Comparison of ENCODE assay signal across 21 cellular contexts in the genomic region with DNA sequence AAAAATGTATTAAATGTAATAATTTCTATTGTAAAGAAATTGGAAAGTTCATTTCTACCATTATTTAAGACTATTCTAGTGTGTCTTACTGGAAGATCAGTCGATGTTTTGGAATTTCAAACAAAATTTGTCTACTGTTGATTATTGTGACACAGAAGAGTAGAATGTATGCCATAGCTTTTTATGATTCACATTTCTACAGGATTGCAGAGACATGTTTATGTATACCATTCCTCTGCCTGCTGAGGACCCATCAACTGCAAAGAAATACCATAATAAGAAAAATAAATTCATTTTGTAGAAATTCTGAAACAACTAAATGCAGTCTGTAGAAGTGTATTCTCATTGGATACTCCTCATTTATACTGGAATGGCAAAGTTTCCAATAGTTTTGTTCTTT.
DNase-seq lines count a peak whose midpoint lies in the region; TF ChIP-seq lines count a peak whose summit lies in the region.
"Had no signal": no experiment of that assay in that cellular context is flagged by ENCODE, and none has a peak within 500 bp of the region (broad histone marks: within the 10 kb centered on the region; RNA-seq: fewer than 3 reads in every experiment).

No MANE protein-coding gene starts in this region.

- in situ Hi-C loops in mammary epithelial cell (cut with MboI; ENCODE audit: low sequenced_read_pairs in 2 of 2) = loop anchor here in 1 of 2 donors (25.0 kb wide), 3 partner anchors 556 to 1106 kb away; no protein-coding TSS in a partner anchor

- intact Hi-C loops in mammary epithelial cell (cut with micrococcal nuclease) = no loop called here

- no peak overlapping the region for H3K27ac ChIP-seq in mammary epithelial cell (ENCODE audit: insufficient read depth, low read depth, low read length)
- H3K27ac ChIP-seq: RWPE1, SJSA1 had no signal

- H4K20me1 ChIP-seq in mammary epithelial cell (ENCODE audit: insufficient read depth, low read length) = no peaks in the 10 kb centered on the region

- no peaks in the 10 kb centered on the region for H3K36me3 ChIP-seq in mammary epithelial cell (ENCODE audit: insufficient read depth, low read length)
- H3K36me3 ChIP-seq: MG63, SJSA1 had no signal

- no peaks in the 10 kb centered on the region for H3K27me3 ChIP-seq in mammary epithelial cell (ENCODE audit: insufficient read depth, low read length)
- H3K27me3 ChIP-seq: MG63, SJSA1 had no signal

- H3K4me3 ChIP-seq in mammary epithelial cell (replicated peaks in 1 of 3; ENCODE audit: insufficient read depth in 1 of 3, low read depth in 2 of 3, low read length in 3 of 3) = no peak overlapping the region
- H3K4me3 ChIP-seq in fibroblast of mammary gland (ENCODE audit: control insufficient read depth, low read depth, low read length) = no peak overlapping the region
- no peak overlapping the region for H3K4me3 ChIP-seq in skeletal muscle cell (ENCODE audit: low read depth, low read length)
- H3K4me3 ChIP-seq: MG63, SJSA1 had no signal

- no peaks in the 10 kb centered on the region for H3K79me2 ChIP-seq in mammary epithelial cell (ENCODE audit: insufficient read depth, low read length)

- dilution Hi-C loops in mammary epithelial cell (cut with HindIII; ENCODE audit: low sequenced_read_pairs) = no loop called here

- CTCF ChIA-PET in mammary epithelial cell (lab: Charles Lee; ENCODE audit: low non-redundant PET) = interaction anchor here (0.6 kb wide), 1 partner anchor 245 kb away, joined by 4 read pairs; no protein-coding TSS in a partner anchor

- peak overlapping the region; percentile 18 for H3K4me2 ChIP-seq in mammary epithelial cell (ENCODE audit: insufficient read depth, low read depth, low read length)

- no peak for TF ChIP-seq CTCF in mammary epithelial cell (conservative IDR thresholded peaks at IDR 0.05 in 1 of 2, IDR thresholded peaks at IDR 0.05 in 1 of 2; ENCODE audit: extremely low read depth in 1 of 2, insufficient read depth in 1 of 2, low read depth in 1 of 2, low read length in 2 of 2)
- no peak for TF ChIP-seq CTCF in fibroblast of mammary gland (conservative IDR thresholded peaks at IDR 0.05; ENCODE audit: control insufficient read depth, insufficient read depth, low read depth, low read length)

- peak overlapping the region; percentile 38 for H2AFZ ChIP-seq in mammary epithelial cell (ENCODE audit: low read depth, low read length)

- no peak overlapping the region for H3K9ac ChIP-seq in mammary epithelial cell (ENCODE audit: insufficient read depth, low read length)

- no peaks in the 10 kb centered on the region for H3K9me3 ChIP-seq in mammary epithelial cell (replicated peaks; ENCODE audit: insufficient read depth, low read length)
- H3K9me3 ChIP-seq: MG63, SJSA1 had no signal

- no TSS peak for BruUV-seq in mammary epithelial cell (replicated peaks; lab: Mats Ljungman, UMichigan)

- DNase-seq in EL (peak; percentile 23), mammary epithelial cell (peak; percentile 35), fibroblast of mammary gland (ENCODE audit: low read depth) (peak; percentile 40), skeletal muscle cell (ENCODE audit: low read depth) (peak; percentile 28), NCI-H1417 treated with DMSO at 0.1 percent for 48 hours (lab: John Stamatoyannopoulos, UW) (no peak), ecto neural progenitor cell (ENCODE audit: low spot score) (no peak), DMS153 (lab: John Stamatoyannopoulos, UW) (no peak)
- DNase-seq in activated CD4-positive, alpha-beta T cell treated with anti-CD3 and anti-CD28 coated beads for 4 hours = no peak
- DNase-seq: ACHN; CD4-positive, alpha-beta T cell; H7; Karpas-422; MG63; NCI-H1048; NCI-H1436 treated with DMSO at 0.1 percent for 48 hours; NCI-H2029; NCI-H345; NCI-H524 treated with DMSO at 0.1 percent for 48 hours; PC-3 had no signal

- peaks cover 4% of the 10 kb centered on the region for H3K4me1 ChIP-seq in mammary epithelial cell (ENCODE audit: insufficient read depth, low read length)
- H3K4me1 ChIP-seq: SJSA1 had no signal

- WGBS in mammary epithelial cell (ENCODE audit: low coverage, missing lambda C conversion rate) = 58% methylated on average over 1 of the region's 1 CpG

Comparison
In these comparisons a context has a peak if more than half of its experiments do, and no peak if none do; other contexts are left out.
1. DNase-seq: peak in EL (single experiment), mammary epithelial cell (single experiment), fibroblast of mammary gland (single experiment) and skeletal muscle cell (single experiment); none in NCI-H1417 treated with DMSO at 0.1 percent for 48 hours (single experiment), ecto neural progenitor cell (single experiment), activated CD4-positive, alpha-beta T cell treated with anti-CD3 and anti-CD28 coated beads for 4 hours (0 of 2) and DMS153 (single experiment).